9 cellular contexts compared by ENCODE assay signal in genomic region chr6:139262519-139263300, GRCh38. TPM values are rescaled to one million over a fixed set of nuclear protein-coding genes. Genes with fewer than 3 reads are reported as not detected.
DNase-seq lines count a peak whose midpoint lies in the region; ATAC-seq, FAIRE-seq and TF ChIP-seq lines count a peak whose summit lies in the region.
"Had no signal": no experiment of that assay in that cellular context is flagged by ENCODE, and none has a peak within 500 bp of the region (broad histone marks: within the 10 kb centered on the region; RNA-seq: fewer than 3 reads in every experiment).

No MANE protein-coding gene starts in this region.

- H3K4ac ChIP-seq in H1 (replicated peaks; ENCODE audit: insufficient read length, low read depth, low read length): no peak overlapping the region

- DNase-seq in NCI-H748 (lab: John Stamatoyannopoulos, UW; ENCODE audit: unreplicated experiment): peak; percentile 72
- no peak for DNase-seq in H1 (ENCODE audit: low read depth in 1 of 2, low spot score in 2 of 2)
- DNase-seq in NCI-H2029 (lab: John Stamatoyannopoulos, UW): no peak
- no peak for DNase-seq in glomerular visceral epithelial cell (ENCODE audit: extremely low spot score)
- DNase-seq in Caco-2: no peak
- DNase-seq in BE2C: no peak

- TF ChIP-seq EP300 in H1 (IDR thresholded peaks at IDR 0.05; ENCODE audit: borderline replicate concordance in 1 of 2, low read depth in 2 of 2, low read length in 2 of 2): no peak

- peak; percentile 87 for ATAC-seq in GM18907 (IDR thresholded peaks at IDR 0.05; ENCODE audit: unreplicated experiment)
- ATAC-seq in HG02759 (IDR thresholded peaks at IDR 0.05; ENCODE audit: unreplicated experiment): peak; percentile 84

- H3K4me1 ChIP-seq in H1 (replicated peaks in 1 of 4; ENCODE audit: control insufficient read depth in 3 of 4, insufficient read depth in 4 of 4, low read length in 3 of 4) (peaks cover 0 to 2% (median 0%) of the 10 kb centered on the region in 4 experiments; a peak in 1 of 7 replicates), Caco-2 (no peaks in the 10 kb centered on the region), BE2C (no peaks in the 10 kb centered on the region)

- 88% methylated on average over 13 of the region's 13 CpGs; no CpG with 5 or more reads in 1 of the 2 experiments for WGBS in H1 (ENCODE audit: extremely low coverage in 1 of 2, insufficient coverage in 1 of 2, insufficient read length in 1 of 2, insufficient replicate concordance in 2 of 2, low coverage in 1 of 2, low lambda C conversion rate in 2 of 2, missing lambda C conversion rate in 1 of 2), 2 experiments

- no peaks in the 10 kb centered on the region for H3K79me1 ChIP-seq in H1 (ENCODE audit: low read depth, low read length)

- no peak overlapping the region for H2BK15ac ChIP-seq in H1 (ENCODE audit: low read length)

- no peak overlapping the region for H3K23ac ChIP-seq in H1 (ENCODE audit: insufficient read length)

- H3K27me3 ChIP-seq in H1 (replicated peaks in 1 of 4; ENCODE audit: control insufficient read depth in 3 of 4, extremely low read depth in 1 of 4, insufficient read depth in 3 of 4, low read length in 3 of 4) (no peaks in the 10 kb centered on the region), Caco-2 (replicated peaks; ENCODE audit: control insufficient read depth, insufficient read depth, low read length) (no peaks in the 10 kb centered on the region), BE2C (no peaks in the 10 kb centered on the region)

- peaks cover 3% of the 10 kb centered on the region for H3K27me3 Mint-ChIP-seq in Caco-2 (ENCODE audit: insufficient read depth, unreplicated experiment)

- no peak for TF ChIP-seq POLR2A in H1 (IDR thresholded peaks at IDR 0.05; ENCODE audit: control extremely low read depth in 1 of 2, low read depth in 2 of 2, low read length in 2 of 2)

- no peak overlapping the region for H3K4me3 Mint-ChIP-seq in Caco-2 (ENCODE audit: unreplicated experiment)

- peak; percentile 55 for FAIRE-seq in H1 (lab: Jason Lieb, UNC)

- H4K8ac ChIP-seq in H1 (ENCODE audit: extremely low read depth, insufficient read depth, low read length): no peak overlapping the region

- H3K56ac ChIP-seq in H1 (replicated peaks; ENCODE audit: insufficient read length, low read depth, low read length): no peak overlapping the region

- H2BK5ac ChIP-seq in H1 (ENCODE audit: low read depth, low read length): no peak overlapping the region

- BruUV-seq in Caco-2 (replicated peaks; lab: Mats Ljungman, UMichigan): no TSS peak

- no peak for TF ChIP-seq RAD21 in H1 (IDR thresholded peaks at IDR 0.05 in 1 of 2, conservative IDR thresholded peaks at IDR 0.05 in 1 of 2; ENCODE audit: low read depth in 2 of 2, low read length in 2 of 2)

- H3K4me2 ChIP-seq in H1 (ENCODE audit: insufficient read depth in 1 of 2, low read depth in 2 of 2, low read length in 2 of 2): no peak overlapping the region

- H2BK12ac ChIP-seq in H1 (ENCODE audit: low read depth, low read length): no peak overlapping the region

- CTCF ChIA-PET in H1 (lab: Charles Lee; ENCODE audit: partially characterized antibody): interaction anchor here (0.7 to 2.2 kb wide), 3 partner anchors 11 to 44 kb away, joined by 5 to 8 read pairs (median 6); no protein-coding TSS in a partner anchor
- CTCF ChIA-PET in Caco-2 (lab: Charles Lee): interaction anchor here (0.7 kb wide), 1 partner anchor 113 kb away, joined by 6 read pairs; no protein-coding TSS in a partner anchor

- no peak overlapping the region for H3K9ac ChIP-seq in H1 (replicated peaks in 1 of 4; ENCODE audit: extremely low read depth in 1 of 4, low read depth in 3 of 4, low read length in 3 of 4)

- H3K79me2 ChIP-seq in H1 (ENCODE audit: control insufficient read depth in 1 of 2, insufficient read depth in 2 of 2, low read length in 2 of 2): no peaks in the 10 kb centered on the region

- no peaks in the 10 kb centered on the region for H3K9me3 Mint-ChIP-seq in Caco-2 (ENCODE audit: unreplicated experiment)

- H2AK5ac ChIP-seq in H1 (ENCODE audit: low read depth, low read length): no peak overlapping the region

- H3K4me3 ChIP-seq in H1 (ENCODE audit: extremely low read depth in 1 of 4, insufficient read depth in 2 of 4, low read depth in 3 of 4, low read length in 4 of 4): no peak overlapping the region
- no peak overlapping the region for H3K4me3 ChIP-seq in Caco-2 (ENCODE audit: low read depth, low read length)
- H3K4me3 ChIP-seq in BE2C (ENCODE audit: low read depth, low read length): no peak overlapping the region

- no peak overlapping the region for H4K5ac ChIP-seq in H1 (ENCODE audit: insufficient read length, low read depth, low read length)

- no peak overlapping the region for H3K14ac ChIP-seq in H1 (ENCODE audit: insufficient read length)

- no peaks in the 10 kb centered on the region for H3K9me3 ChIP-seq in H1 (ENCODE audit: insufficient read depth in 2 of 2, low read depth in 1 of 2, low read length in 1 of 2)
- H3K9me3 ChIP-seq in Caco-2: no peaks in the 10 kb centered on the region
- H3K9me3 ChIP-seq in BE2C: no peaks in the 10 kb centered on the region

- H2BK120ac ChIP-seq in H1 (replicated peaks; ENCODE audit: low read depth, low read length): no peak overlapping the region

- POLR2A ChIA-PET in H1 (lab: Charles Lee; ENCODE audit: partially characterized antibody) (no interaction called here), Caco-2 (lab: Charles Lee) (no interaction called here)

- H3K27ac ChIP-seq in H1 (ENCODE audit: low read depth, low read length): no peak overlapping the region

- no peak overlapping the region for H4K91ac ChIP-seq in H1 (replicated peaks; ENCODE audit: insufficient read length, low read length)

- H3K36me3 ChIP-seq in H1 (ENCODE audit: control insufficient read depth in 2 of 4, insufficient read depth in 4 of 4, low read length in 3 of 4): no peaks in the 10 kb centered on the region
- H3K36me3 ChIP-seq in Caco-2 (ENCODE audit: control insufficient read depth, insufficient read depth, low read length): no peaks in the 10 kb centered on the region
- no peaks in the 10 kb centered on the region for H3K36me3 ChIP-seq in BE2C

- no peak for TF ChIP-seq CTCF in H1 (IDR thresholded peaks at IDR 0.05; ENCODE audit: control extremely low read depth in 1 of 3, insufficient read depth in 1 of 3, low read depth in 1 of 3, low read length in 3 of 3)
- TF ChIP-seq CTCF in Caco-2 (IDR thresholded peaks at IDR 0.05; ENCODE audit: insufficient read depth in 1 of 2, low read depth in 1 of 2, low read length in 1 of 2, severe bottlenecking in 1 of 2, unreplicated experiment in 1 of 2): no peak
- TF ChIP-seq CTCF in BE2C (IDR thresholded peaks at IDR 0.05; ENCODE audit: low read depth, low read length): no peak

- H3K4me1 Mint-ChIP-seq in Caco-2 (ENCODE audit: low read depth, unreplicated experiment): no peaks in the 10 kb centered on the region

- intact Hi-C loops in Caco-2 (cut with micrococcal nuclease; ENCODE audit: unreplicated experiment): no loop called here

- no peaks in the 10 kb centered on the region for H4K20me1 ChIP-seq in H1 (replicated peaks in 1 of 2; ENCODE audit: control insufficient read depth in 1 of 2, insufficient read depth in 2 of 2, low read length in 2 of 2)

- H3K18ac ChIP-seq in H1 (ENCODE audit: extremely low read depth, low read length): no peak overlapping the region; the same call in 1 of the 2 replicates

- no peak overlapping the region for H2BK20ac ChIP-seq in H1 (ENCODE audit: low read length)

- no peaks in the 10 kb centered on the region; the same call in 1 of the 2 replicates for H3K23me2 ChIP-seq in H1 (ENCODE audit: low read depth, low read length)

- no peak overlapping the region for H3K27ac Mint-ChIP-seq in Caco-2 (ENCODE audit: unreplicated experiment)

- peak overlapping the region; percentile 91 for H2AFZ ChIP-seq in H1 (ENCODE audit: low read length)

- no peaks in the 10 kb centered on the region for H3K36me3 Mint-ChIP-seq in Caco-2 (ENCODE audit: insufficient read depth, unreplicated experiment)

TF ChIP-seq in H1, 55 proteins besides CTCF, POLR2A, EP300 and RAD21:
- TF ChIP-seq KDM5A (IDR thresholded peaks at IDR 0.05; ENCODE audit: low read length) (no peak), RNF2 (IDR thresholded peaks at IDR 0.05; ENCODE audit: borderline replicate concordance, low read depth, low read length, missing control alignments, poor library complexity, severe bottlenecking) (no peak), HDAC2 (IDR thresholded peaks at IDR 0.05; ENCODE audit: borderline replicate concordance in 1 of 2, low read depth in 2 of 2, low read length in 2 of 2) (no peak), SRF (IDR thresholded peaks at IDR 0.05; ENCODE audit: low read depth, low read length) (no peak), FOSL1 (IDR thresholded peaks at IDR 0.05; ENCODE audit: insufficient read depth, low read depth, low read length) (no peak), SP4 (IDR thresholded peaks at IDR 0.05; ENCODE audit: low read length) (no peak), TEAD4 (IDR thresholded peaks at IDR 0.05; ENCODE audit: low read depth, low read length) (no peak), SUZ12 (IDR thresholded peaks at IDR 0.05; ENCODE audit: low read length) (no peak), ATF2 (IDR thresholded peaks at IDR 0.05; ENCODE audit: low read length) (no peak), SP1 (IDR thresholded peaks at IDR 0.05; ENCODE audit: low read depth, low read length) (no peak)

RNA-seq across cellular contexts. Expression of gene TXLNB, which starts 29.1 kb away (rescaled TPM):
- total RNA-seq in H1 (2021; fragmentation: NEBNext Ultra II Directional; extraction: Animal tissue kit (Norgen Biotek cat#: 25700)): 0.17 and 0.21 TPM in 2 replicates
- 0.05 and 0.08 TPM in 2 replicates for polyA plus RNA-seq in H1 (2011; rRNA removed)
- 0.09 TPM for polyA plus RNA-seq in H1 (2011; cell fraction: cytosol; rRNA removed)
- polyA plus RNA-seq in H1 (2011; cell fraction: nucleus; rRNA removed): 0.07 TPM
- 0.04 to 0.10 TPM (median 0.05 TPM) in 4 replicates for polyA plus RNA-seq in H1 (2012, experiment 1 of 2)
- polyA plus RNA-seq in H1 (2012, experiment 2 of 2): not detected
- 0.18 TPM for polyA plus RNA-seq in H1 (2013, experiment 1 of 2)
- 0.13 TPM for polyA plus RNA-seq in H1 (2013, experiment 2 of 2)
- 0.06 and 0.24 TPM in 2 replicates for polyA minus RNA-seq in H1 (2011; rRNA and poly(A)+ RNA removed)
- not detected for polyA minus RNA-seq in H1 (2011; cell fraction: cytosol; rRNA and poly(A)+ RNA removed)
- 0.50 TPM for polyA minus RNA-seq in H1 (2011; cell fraction: nucleus; rRNA and poly(A)+ RNA removed)
- total RNA-seq in Caco-2 (2022): not detected in 2 replicates
- not detected for polyA plus RNA-seq in BE2C (2012; ENCODE audit: insufficient read depth, insufficient read length, low read depth)
- total RNA-seq: NCI-H460 had no signal
